ENCODE assay signal across 12 cellular contexts in the genomic region with DNA sequence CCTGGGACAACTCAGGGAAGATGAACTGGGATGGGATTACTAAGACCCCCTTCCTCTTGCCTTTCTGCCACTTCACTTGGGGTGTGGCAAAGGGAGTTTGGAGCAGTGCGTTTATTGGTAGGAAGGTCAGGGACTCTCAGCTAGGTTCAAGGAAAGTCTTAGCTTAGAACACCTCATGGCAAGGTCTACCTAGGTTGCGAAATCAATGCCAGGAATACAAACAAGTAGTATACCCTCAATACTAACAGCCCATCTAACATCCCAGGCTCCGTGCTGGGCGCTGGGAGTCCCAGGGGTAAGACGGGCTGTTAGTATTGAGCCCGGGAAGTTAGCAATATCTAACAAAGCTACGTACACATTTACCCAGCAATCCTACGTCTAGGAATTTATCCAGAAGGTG. TPM values are rescaled to one million over a fixed set of nuclear protein-coding genes. Genes with fewer than 3 reads are reported as not detected.
DNase-seq lines count a peak whose midpoint lies in the region; ATAC-seq, FAIRE-seq and TF ChIP-seq lines count a peak whose summit lies in the region.
"Had no signal": no experiment of that assay in that cellular context is flagged by ENCODE, and none has a peak within 500 bp of the region (broad histone marks: within the 10 kb centered on the region; RNA-seq: fewer than 3 reads in every experiment).

No MANE protein-coding gene starts in this region.

- H3K79me2 ChIP-seq in HepG2 (ENCODE audit: insufficient read depth, low read length): no peaks in the 10 kb centered on the region

- H2AFZ ChIP-seq in HepG2 (ENCODE audit: low read length): no peak overlapping the region

- H3K27me3 ChIP-seq in HepG2 (ENCODE audit: control insufficient read depth in 1 of 2, insufficient read depth in 2 of 2, low read length in 2 of 2): peaks cover 10 to 40% of the 10 kb centered on the region in 2 experiments; a peak in 4 of 5 replicates
- H3K27me3 ChIP-seq in right lobe of liver: no peaks in the 10 kb centered on the region
- H3K27me3 ChIP-seq in left lung: no peaks in the 10 kb centered on the region

- TF ChIP-seq EP300 in HepG2 (IDR thresholded peaks at IDR 0.05; ENCODE audit: low read depth in 2 of 2, low read length in 2 of 2) (no peak), HepG2 (CRISPR knock-in tag; IDR thresholded peaks at IDR 0.05; ENCODE audit: borderline replicate concordance) (no peak)

- ATAC-seq in HepG2 (no peak), right lobe of liver (no peak), left lung (no peak)
- no peak for ATAC-seq in natural killer cell treated with Interleukin-12 subunit alpha and Interleukin-12 subunit beta and Interleukin-15 and Interleukin-18, amount 100 ng/mL, for 72 hours

- H3K4me1 ChIP-seq in HepG2 (ENCODE audit: insufficient read depth, low read length): peaks cover 10% of the 10 kb centered on the region
- peaks cover 0 to 28% (median 6%) of the 10 kb centered on the region in 4 donors for H3K4me1 ChIP-seq in right lobe of liver
- peaks cover 25 to 54% of the 10 kb centered on the region in 2 donors for H3K4me1 ChIP-seq in left lung

- no peak overlapping the region for H3K4me2 ChIP-seq in HepG2 (ENCODE audit: low read depth, low read length)

- no peak for FAIRE-seq in HepG2 (lab: Jason Lieb, UNC)
- FAIRE-seq: bronchial epithelial cell had no signal

- CTCF ChIA-PET in HepG2 (lab: Yijun Ruan, JAX; ENCODE audit: low intra/inter-chr PET ratio, low total read pairs): no interaction called here

- in situ Hi-C loops in HepG2 (cut with HindIII; ENCODE audit: extremely low pct_ligation_motif_present, low pct_unique_long_range_greater_than_20kb): no loop called here

- H3K4me3 ChIP-seq in HepG2 (replicated peaks in 1 of 3; ENCODE audit: insufficient read depth in 1 of 3, low read depth in 2 of 3, low read length in 3 of 3): no peak overlapping the region
- no peak overlapping the region for H3K4me3 ChIP-seq in right lobe of liver
- H3K4me3 ChIP-seq in left lung: no peak overlapping the region
- H3K4me3 ChIP-seq: HAP-1 had no signal

- peak overlapping the region in 4 of 5 experiments; percentile 97 to 99 (median 99) for H3K27ac Mint-ChIP-seq in brain
- H3K27ac Mint-ChIP-seq in natural killer cell treated with Interleukin-12 subunit alpha and Interleukin-12 subunit beta and Interleukin-15 and Interleukin-18, amount 100 ng/mL, for 72 hours: peak overlapping the region; percentile 93 to 99

- H3K36me3 ChIP-seq in HepG2 (replicated peaks in 1 of 2; ENCODE audit: control insufficient read depth in 1 of 2, insufficient read depth in 2 of 2, low read length in 2 of 2) (no peaks in the 10 kb centered on the region), right lobe of liver (no peaks in the 10 kb centered on the region), left lung (peaks cover 0 to 21% of the 10 kb centered on the region in 2 donors)
- H3K36me3 ChIP-seq: HAP-1 had no signal

- TF ChIP-seq POLR2A in HepG2 (IDR thresholded peaks at IDR 0.05; ENCODE audit: insufficient read depth in 1 of 2, low read depth in 2 of 2, low read length in 2 of 2) (no peak), right lobe of liver (IDR thresholded peaks at IDR 0.05) (no peak)

- peaks cover 61% of the 10 kb centered on the region for H3K4me1 Mint-ChIP-seq in brain
- peaks cover 51 to 53% of the 10 kb centered on the region in 2 donors for H3K4me1 Mint-ChIP-seq in natural killer cell treated with Interleukin-12 subunit alpha and Interleukin-12 subunit beta and Interleukin-15 and Interleukin-18, amount 100 ng/mL, for 72 hours (ENCODE audit: low read depth in 2 of 2)

- DNase-seq in HepG2 (ENCODE audit: low spot score): no peak
- no peak for DNase-seq in right lobe of liver
- DNase-seq in natural killer cell treated with Interleukin-12 subunit alpha and Interleukin-12 subunit beta and Interleukin-15 and Interleukin-18, amount 100 ng/mL, for 72 hours (ENCODE audit: low spot score): no peak
- DNase-seq in NCI-H2227 (lab: John Stamatoyannopoulos, UW; ENCODE audit: unreplicated experiment): no peak
- DNase-seq in hepatic stellate cell (ENCODE audit: low spot score): no peak
- no peak for DNase-seq in effector CD8-positive, alpha-beta T cell (lab: John Stamatoyannopoulos, UW)
- no peak for DNase-seq in left lung
- DNase-seq: activated CD8-positive, alpha-beta memory T cell treated with anti-CD3 and anti-CD28 coated beads, Interleukin-2, amount 50 U/mL, for 4 hours; NCI-H1694 treated with DMSO at 0.1 percent for 48 hours had no signal

- no peak overlapping the region for H3K27ac ChIP-seq in HepG2 (ENCODE audit: extremely low read length, insufficient read depth, low read length)
- H3K27ac ChIP-seq in right lobe of liver: no peak overlapping the region
- H3K27ac ChIP-seq in left lung: peak overlapping the region in 1 of 2 donors; percentile 95

- POLR2A ChIA-PET in HepG2 (lab: Yijun Ruan, JAX): no interaction called here

- WGBS in HepG2 (ENCODE audit: low lambda C conversion rate): 42% methylated on average over 8 of the region's 8 CpGs
- 89% methylated on average over 7 of the region's 8 CpGs for WGBS in right lobe of liver (ENCODE audit: insufficient coverage, low coverage, low lambda C conversion rate, missing lambda C conversion rate)

- no peaks in the 10 kb centered on the region for H4K20me1 ChIP-seq in HepG2 (ENCODE audit: insufficient read depth, low read length)

- H3K9me3 Mint-ChIP-seq in brain: peaks cover 0 to 2% (median 0%) of the 10 kb centered on the region in 5 experiments
- H3K9me3 Mint-ChIP-seq in natural killer cell treated with Interleukin-12 subunit alpha and Interleukin-12 subunit beta and Interleukin-15 and Interleukin-18, amount 100 ng/mL, for 72 hours: no peaks in the 10 kb centered on the region

- H3K36me3 Mint-ChIP-seq in brain: peaks cover 18% of the 10 kb centered on the region
- H3K36me3 Mint-ChIP-seq in natural killer cell treated with Interleukin-12 subunit alpha and Interleukin-12 subunit beta and Interleukin-15 and Interleukin-18, amount 100 ng/mL, for 72 hours: peaks cover 10% of the 10 kb centered on the region

- no TSS peak for BruUV-seq in HepG2 (replicated peaks; lab: Mats Ljungman, UMichigan)

- H3K27me3 Mint-ChIP-seq in brain: peaks cover 23% of the 10 kb centered on the region
- no peaks in the 10 kb centered on the region for H3K27me3 Mint-ChIP-seq in natural killer cell treated with Interleukin-12 subunit alpha and Interleukin-12 subunit beta and Interleukin-15 and Interleukin-18, amount 100 ng/mL, for 72 hours

- peak overlapping the region in 4 of 5 experiments; percentile 45 to 100 (median 98) for H3K4me3 Mint-ChIP-seq in brain
- peak overlapping the region; percentile 98 for H3K4me3 Mint-ChIP-seq in natural killer cell treated with Interleukin-12 subunit alpha and Interleukin-12 subunit beta and Interleukin-15 and Interleukin-18, amount 100 ng/mL, for 72 hours

- H3K9me3 ChIP-seq in HepG2 (ENCODE audit: low read length): no peaks in the 10 kb centered on the region
- no peaks in the 10 kb centered on the region for H3K9me3 ChIP-seq in right lobe of liver
- H3K9me3 ChIP-seq in left lung: no peaks in the 10 kb centered on the region
- H3K9me3 ChIP-seq: HAP-1 had no signal

- no peak for TF ChIP-seq RAD21 in HepG2 (CRISPR knock-in tag; IDR thresholded peaks at IDR 0.05)

- intact Hi-C loops in HepG2 (cut with micrococcal nuclease; ENCODE audit: unreplicated experiment) (no loop called here), right lobe of liver (cut with DNase I) (no loop called here), left lung (cut with DNase I) (loop anchor here in 1 of 2 donors (10.0 kb wide), 1 partner anchor 127 kb away; no protein-coding TSS in a partner anchor)

- H3K9ac ChIP-seq in HepG2 (ENCODE audit: insufficient read depth, low read depth, low read length): no peak overlapping the region

- TF ChIP-seq CTCF in HepG2 (CRISPR knock-in tag; IDR thresholded peaks at IDR 0.05) (no peak), right lobe of liver (IDR thresholded peaks at IDR 0.05) (no peak), brain (conservative IDR thresholded peaks at IDR 0.05) (no peak), left lung (IDR thresholded peaks at IDR 0.05) (no peak)

TF ChIP-seq in HepG2, 621 proteins besides CTCF, POLR2A, EP300 and RAD21:
- no peak for TF ChIP-seq ZNF572 (CRISPR knock-in tag; IDR thresholded peaks at IDR 0.05)
- peak; percentile 63 for TF ChIP-seq CEBPB (IDR thresholded peaks at IDR 0.05; ENCODE audit: borderline replicate concordance, low read depth, low read length)
TF ChIP-seq in HepG2: peak in this region for 1.

RNA-seq across cellular contexts. Expression of a gene that starts 4.7 kb away (rescaled TPM):
- total RNA-seq in HepG2 (2016; rRNA removed; fragmentation: Illumina TruSeq; extraction: Trizol) (6.2 and 12.4 TPM in 2 replicates), right lobe of liver (10 to 100 TPM in 4 of 6 experiments, 1 to 10 TPM in 2; 8.7 to 59.3 (median 23.3) TPM), left lung (100 to 1,000 TPM; 109 to 128 TPM)
- 1.7 TPM in 2 replicates for total RNA-seq in HepG2 (2016; cell fraction: cytosol; rRNA removed; fragmentation: Illumina TruSeq; extraction: Trizol; ENCODE audit: low read depth)
- total RNA-seq in HepG2 (2016; cell fraction: insoluble cytoplasmic fraction; rRNA removed; fragmentation: Illumina TruSeq; extraction: Trizol): 6.9 and 11.1 TPM in 2 replicates
- total RNA-seq in HepG2 (2016; cell fraction: membrane; rRNA removed; fragmentation: Illumina TruSeq; extraction: Trizol): 3.0 and 3.9 TPM in 2 replicates
- total RNA-seq in HepG2 (2016; cell fraction: nucleus; rRNA removed; fragmentation: Illumina TruSeq; extraction: Trizol): 19.3 and 20.7 TPM in 2 replicates
- polyA plus RNA-seq in HepG2 (2011; rRNA removed) (9.0 and 9.9 TPM in 2 replicates), brain (ENCODE audit: insufficient read depth, low read depth, low replicate concordance) (95.2 TPM)
- 5.2 and 7.5 TPM in 2 replicates for polyA plus RNA-seq in HepG2 (2011; cell fraction: cytosol; rRNA removed)
- polyA plus RNA-seq in HepG2 (2011; cell fraction: nucleus; rRNA removed): 12.2 and 12.9 TPM in 2 replicates
- 6.8 and 9.0 TPM in 2 replicates for polyA plus RNA-seq in HepG2 (2012)
- 0.69 and 0.76 TPM in 2 replicates for polyA plus RNA-seq in HepG2 (2016; cell fraction: cytosol; fragmentation: Illumina TruSeq; extraction: Trizol; ENCODE audit: low read depth)
- 3.5 and 4.1 TPM in 2 replicates for polyA plus RNA-seq in HepG2 (2016; cell fraction: insoluble cytoplasmic fraction; fragmentation: Illumina TruSeq; extraction: Trizol; ENCODE audit: low read depth)
- 1.8 and 2.0 TPM in 2 replicates for polyA plus RNA-seq in HepG2 (2016; cell fraction: membrane; fragmentation: Illumina TruSeq; extraction: Trizol; ENCODE audit: low read depth)
- polyA plus RNA-seq in HepG2 (2016; cell fraction: nucleus; fragmentation: Illumina TruSeq; extraction: Trizol; ENCODE audit: insufficient read depth, low read depth): 17.9 and 18.5 TPM in 2 replicates
- polyA minus RNA-seq in HepG2 (2011; rRNA and poly(A)+ RNA removed; ENCODE audit: low replicate concordance): 32.7 and 131 TPM in 2 replicates
- 14.0 and 16.7 TPM in 2 replicates for polyA minus RNA-seq in HepG2 (2011; cell fraction: cytosol; rRNA and poly(A)+ RNA removed)
- 14.4 and 22.9 TPM in 2 replicates for polyA minus RNA-seq in HepG2 (2011; cell fraction: nucleus; rRNA and poly(A)+ RNA removed)
- 100 to 1,000 TPM; 158 to 191 TPM for total RNA-seq in natural killer cell treated with Interleukin-12 subunit alpha and Interleukin-12 subunit beta and Interleukin-15 and Interleukin-18, amount 100 ng/mL, for 72 hours
